ENCODE assay signal across 23 cellular contexts in genomic region chr12:115396567-115396966, GRCh38.
"Had no signal": no experiment of that assay in that cellular context is flagged by ENCODE, and none has a peak within 500 bp of the region (broad histone marks: within the 10 kb centered on the region; RNA-seq: fewer than 3 reads in every experiment).

No MANE protein-coding gene starts in this region.

- H3K27ac Mint-ChIP-seq: dendritic cell treated with granulocyte-macrophage colony-stimulating factor and Interleukin-4, amounts not matched to agents 40 ng/mL and 50 ng/mL, for 4 days; effector memory CD8-positive, alpha-beta T cell; naive thymus-derived CD4-positive, alpha-beta T cell had no signal

- H3K9me3 ChIP-seq: colonic mucosa had no signal

- H3K36me3 ChIP-seq: colonic mucosa, esophagus squamous epithelium, gastrocnemius medialis, heart right ventricle, left lung, lower lobe of right lung had no signal

- FAIRE-seq: endothelial cell of umbilical vein, islet of Langerhans, keratinocyte had no signal

- H3K4me3 ChIP-seq: colonic mucosa, esophagus squamous epithelium, gastrocnemius medialis, heart right ventricle, left lung, lower lobe of right lung had no signal

- H3K4me1 ChIP-seq: colonic mucosa, esophagus squamous epithelium, gastrocnemius medialis, heart right ventricle, left lung, lower lobe of right lung had no signal

- DNase-seq: colonic mucosa; cortex of kidney; effector CD8-positive, alpha-beta T cell; effector memory CD8-positive, alpha-beta T cell; esophagus squamous epithelium; foreskin fibroblast; foreskin melanocyte; gastrocnemius medialis; glutamatergic neuron; head of caudate nucleus; heart right ventricle; hippocampal formation; left cardiac atrium; left lung; left ventricle myocardium superior; lower lobe of right lung; mesenchymal stem cell; midbrain; naive thymus-derived CD4-positive, alpha-beta T cell had no signal

- H3K4me1 Mint-ChIP-seq: naive thymus-derived CD4-positive, alpha-beta T cell had no signal

- H3K36me3 Mint-ChIP-seq: naive thymus-derived CD4-positive, alpha-beta T cell had no signal

- ATAC-seq: effector memory CD8-positive, alpha-beta T cell; gastrocnemius medialis; heart right ventricle; left cardiac atrium; left lung; left ventricle myocardium superior; lower lobe of right lung; naive thymus-derived CD4-positive, alpha-beta T cell had no signal

- H3K27ac ChIP-seq: colonic mucosa, esophagus squamous epithelium, gastrocnemius medialis, heart right ventricle, left lung, lower lobe of right lung had no signal

- H3K4me3 Mint-ChIP-seq: dendritic cell treated with granulocyte-macrophage colony-stimulating factor and Interleukin-4, amounts not matched to agents 40 ng/mL and 50 ng/mL, for 4 days; effector memory CD8-positive, alpha-beta T cell; naive thymus-derived CD4-positive, alpha-beta T cell had no signal

- H3K27me3 Mint-ChIP-seq: dendritic cell treated with granulocyte-macrophage colony-stimulating factor and Interleukin-4, amounts not matched to agents 40 ng/mL and 50 ng/mL, for 4 days; effector memory CD8-positive, alpha-beta T cell; naive thymus-derived CD4-positive, alpha-beta T cell had no signal

- H3K27me3 ChIP-seq: colonic mucosa, esophagus squamous epithelium, gastrocnemius medialis, heart right ventricle, left lung had no signal
